In genomic region chr1:38559180-38559874, GRCh38 we compare ENCODE assay signal across 8 cellular contexts.
DNase-seq lines count a peak whose midpoint lies in the region; ATAC-seq and TF ChIP-seq lines count a peak whose summit lies in the region.

No MANE protein-coding gene starts in this region.

- H3K27ac ChIP-seq in esophagus squamous epithelium (peak overlapping the region; percentile 59 to 75 (median 72)), WERI-Rb-1 (no peak overlapping the region)

- peaks cover 0 to 22% (median 0%) of the 10 kb centered on the region in 4 donors for H3K27me3 ChIP-seq in esophagus squamous epithelium
- no peaks in the 10 kb centered on the region for H3K27me3 ChIP-seq in WERI-Rb-1 (ENCODE audit: insufficient read depth, low read depth, severe bottlenecking)

- H3K36me3 ChIP-seq in esophagus squamous epithelium: no peaks in the 10 kb centered on the region
- H3K36me3 ChIP-seq in WERI-Rb-1: no peaks in the 10 kb centered on the region

- H3K4me3 ChIP-seq in esophagus squamous epithelium: peak overlapping the region in 3 of 4 donors; percentile 23 to 52 (median 31)
- no peak overlapping the region for H3K4me3 ChIP-seq in WERI-Rb-1 (ENCODE audit: low read depth, low read length)

- TF ChIP-seq CTCF in esophagus squamous epithelium (IDR thresholded peaks at IDR 0.05) (no peak), WERI-Rb-1 (IDR thresholded peaks at IDR 0.05; ENCODE audit: low read depth, low read length) (no peak)

- TF ChIP-seq POLR2A in esophagus squamous epithelium (IDR thresholded peaks at IDR 0.05): no peak

- peak; percentile 78 for DNase-seq in activated CD4-positive, alpha-beta T cell treated with anti-CD3 and anti-CD28 coated beads, Interleukin-2, amount 50 U/mL, for 1 hour
- DNase-seq in esophagus squamous epithelium (lab: John Stamatoyannopoulos, UW) (peak; percentile 22), COR-L47 (lab: John Stamatoyannopoulos, UW) (no peak), WERI-Rb-1 (no peak), SIG-M5 (lab: John Stamatoyannopoulos, UW) (no peak)
- peak; percentile 41 to 52 for DNase-seq in stimulated activated CD4-positive, alpha-beta T cell treated with anti-CD3 and anti-CD28 coated beads, Interleukin-1b, Interleukin-23, amount 100 ng/mL, for 4 hours (ENCODE audit: low read depth in 2 of 2)

- H3K4me1 ChIP-seq in esophagus squamous epithelium: peaks cover 7 to 47% (median 24%) of the 10 kb centered on the region in 3 donors

- H3K9me3 ChIP-seq in esophagus squamous epithelium (no peaks in the 10 kb centered on the region), WERI-Rb-1 (ENCODE audit: severe bottlenecking) (no peaks in the 10 kb centered on the region)

- WGBS in esophagus squamous epithelium, 2 donors: 6 to 11% methylated on average over 23 to 29 of the region's 39 CpGs

- intact Hi-C loops in esophagus squamous epithelium (cut with DNase I): no loop called here

- peak; percentile 44 for ATAC-seq in GM18861 (IDR thresholded peaks at IDR 0.05; ENCODE audit: unreplicated experiment)
- ATAC-seq in HG03135 (IDR thresholded peaks at IDR 0.05; ENCODE audit: unreplicated experiment): peak; percentile 75

Comparison
In these comparisons a context has a peak if more than half of its experiments do, and no peak if none do; other contexts are left out.
1. DNase-seq: peak in activated CD4-positive, alpha-beta T cell treated with anti-CD3 and anti-CD28 coated beads, Interleukin-2, amount 50 U/mL, for 1 hour (single experiment), esophagus squamous epithelium (single experiment) and stimulated activated CD4-positive, alpha-beta T cell treated with anti-CD3 and anti-CD28 coated beads, Interleukin-1b, Interleukin-23, amount 100 ng/mL, for 4 hours (2 of 2); none in COR-L47 (single experiment), WERI-Rb-1 (single experiment) and SIG-M5 (single experiment).